In genomic region chr1:186152945-186153309, GRCh38 we compare ENCODE assay signal across 1 cellular context.
TF ChIP-seq lines count a peak whose summit lies in the region.

No MANE protein-coding gene starts in this region.

TF ChIP-seq in HCT116, 20 proteins besides CTCF, POLR2A, EP300 and RAD21 (continued from another document):
- TF ChIP-seq REST (IDR thresholded peaks at IDR 0.05; ENCODE audit: low read depth) (no peak), CBX3 (IDR thresholded peaks at IDR 0.05; ENCODE audit: low read depth) (no peak), MAX (IDR thresholded peaks at IDR 0.05) (no peak), ELF1 (IDR thresholded peaks at IDR 0.05; ENCODE audit: borderline replicate concordance, low read depth) (no peak), CEBPB (IDR thresholded peaks at IDR 0.05; ENCODE audit: low read depth) (no peak), EGR1 (IDR thresholded peaks at IDR 0.05; ENCODE audit: low read depth) (no peak), EZH2phosphoT487 (IDR thresholded peaks at IDR 0.05; ENCODE audit: borderline replicate concordance) (no peak), ZNF274 (IDR thresholded peaks at IDR 0.05; ENCODE audit: low read depth, low read length) (no peak), SIN3A (IDR thresholded peaks at IDR 0.05; ENCODE audit: low read depth) (no peak), ZFX (IDR thresholded peaks at IDR 0.05) (no peak), TCF7L2 (IDR thresholded peaks at IDR 0.05; ENCODE audit: borderline replicate concordance, extremely low read depth, insufficient read depth, insufficient read length) (no peak), EZH2 (IDR thresholded peaks at IDR 0.05) (no peak), POLR2AphosphoS5 (IDR thresholded peaks at IDR 0.05; ENCODE audit: low read depth, low read length) (no peak), FOSL1 (IDR thresholded peaks at IDR 0.05; ENCODE audit: low read depth) (no peak), SP1 (IDR thresholded peaks at IDR 0.05; ENCODE audit: low read depth) (no peak)
